In the genomic region with DNA sequence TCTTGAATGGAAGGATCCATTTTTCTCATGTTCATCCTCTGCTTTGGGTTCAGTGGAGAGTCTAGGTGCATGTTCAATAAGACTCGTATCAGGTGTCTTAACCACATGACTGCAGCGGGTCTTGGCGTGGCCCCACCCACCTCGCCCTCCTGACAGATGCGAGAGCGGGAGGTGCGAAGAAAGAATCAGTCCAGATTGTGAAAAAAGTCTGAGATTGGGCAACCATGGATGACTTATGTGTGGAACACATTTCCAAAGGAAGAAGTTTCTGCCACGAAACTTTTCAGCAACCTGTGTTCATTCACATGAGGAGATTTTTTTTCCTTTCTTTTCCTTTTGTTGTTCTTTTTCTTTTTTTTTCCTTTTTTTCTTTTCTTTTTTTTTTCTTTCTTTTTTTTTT, we compare ENCODE assay signal across 25 cellular contexts.
DNase-seq lines count a peak whose midpoint lies in the region; ATAC-seq, FAIRE-seq and TF ChIP-seq lines count a peak whose summit lies in the region.
"Had no signal": no experiment of that assay in that cellular context is flagged by ENCODE, and none has a peak within 500 bp of the region (broad histone marks: within the 10 kb centered on the region; RNA-seq: fewer than 3 reads in every experiment).

No MANE protein-coding gene starts in this region.

- no peaks in the 10 kb centered on the region for H3K9me3 Mint-ChIP-seq in osteocyte (ENCODE audit: unreplicated experiment)
- H3K9me3 Mint-ChIP-seq: CD8-positive, alpha-beta T cell; IgD-negative memory B cell had no signal

- H4K91ac ChIP-seq in IMR-90 (ENCODE audit: insufficient read depth, low read depth, low read length), result no peak overlapping the region

- no peak for TF ChIP-seq RAD21 in IMR-90 (IDR thresholded peaks at IDR 0.05; ENCODE audit: low read length)

- no peak overlapping the region for H3K14ac ChIP-seq in IMR-90 (replicated peaks; ENCODE audit: low read depth, low read length)

- H4K5ac ChIP-seq in IMR-90 (ENCODE audit: low read depth, low read length) (no peak overlapping the region), mesendoderm (ENCODE audit: low read length) (no peak overlapping the region)

- H3K4me2 ChIP-seq in IMR-90 (ENCODE audit: low read depth, low read length) (no peak overlapping the region), mesendoderm (ENCODE audit: low read length) (no peak overlapping the region)

- H3K36me3 ChIP-seq in IMR-90 (ENCODE audit: control insufficient read depth, insufficient read depth, low read length) (peaks cover 18% of the 10 kb centered on the region), bronchial epithelial cell (ENCODE audit: control insufficient read depth, insufficient read depth, low read length) (peaks cover 10% of the 10 kb centered on the region), mesendoderm (ENCODE audit: control insufficient read depth, insufficient read depth, low read length) (peaks cover 9% of the 10 kb centered on the region)

- H3K23ac ChIP-seq in IMR-90 (ENCODE audit: low read depth, low read length), result no peak overlapping the region
- no peak overlapping the region for H3K23ac ChIP-seq in mesendoderm (ENCODE audit: low read length)

- TF ChIP-seq POLR2A in IMR-90 (IDR thresholded peaks at IDR 0.05; ENCODE audit: low read depth, low read length), result no peak

- DNase-seq in NCI-H2171 treated with DMSO at 0.1 percent for 48 hours (lab: John Stamatoyannopoulos, UW), result peak; percentile 15
- no peak for DNase-seq in NCI-H2171 (lab: John Stamatoyannopoulos, UW)
- DNase-seq in IMR-90, result no peak
- DNase-seq in bronchial epithelial cell (ENCODE audit: low read depth), result peak; percentile 10
- no peak for DNase-seq in osteocyte (ENCODE audit: extremely low spot score, unreplicated experiment)
- DNase-seq in mesendoderm, result no peak
- DNase-seq: 8988T; C1 segment of cervical spinal cord; Calu3; CD8-positive, alpha-beta T cell; DMS153; GOT3; HCEC 1CT; NCI-H1048; NCI-H1417 treated with DMSO at 0.1 percent for 48 hours; NCI-H187 treated with DMSO at 0.1 percent for 48 hours; NCI-H226; NCI-H510A treated with DMSO at 0.1 percent for 48 hours; NCI-H774 had no signal

- H2AK5ac ChIP-seq in IMR-90 (ENCODE audit: low read depth, low read length) (peak overlapping the region; percentile 7; the same call in 1 of the 2 replicates), mesendoderm (ENCODE audit: low read length) (no peak overlapping the region)

- no peak for FAIRE-seq in bronchial epithelial cell (lab: Jason Lieb, UNC)
- FAIRE-seq: GM12892 had no signal

- H2BK5ac ChIP-seq in IMR-90 (ENCODE audit: low read depth, low read length, poor library complexity, severe bottlenecking) (no peak overlapping the region), mesendoderm (ENCODE audit: low read length) (no peak overlapping the region)

- no peak overlapping the region for H3K4me3 Mint-ChIP-seq in osteocyte (ENCODE audit: unreplicated experiment)
- H3K4me3 Mint-ChIP-seq: CD8-positive, alpha-beta T cell; IgD-negative memory B cell had no signal

- peaks cover 17% of the 10 kb centered on the region for H3K4me1 Mint-ChIP-seq in osteocyte (ENCODE audit: unreplicated experiment)
- H3K4me1 Mint-ChIP-seq: IgD-negative memory B cell had no signal

- no peaks in the 10 kb centered on the region for H3K27me3 Mint-ChIP-seq in osteocyte (ENCODE audit: unreplicated experiment)
- H3K27me3 Mint-ChIP-seq: IgD-negative memory B cell had no signal

- CTCF ChIA-PET in IMR-90 (lab: Yijun Ruan, JAX), result no interaction called here

- H3K4ac ChIP-seq in IMR-90 (ENCODE audit: low read depth, low read length) (no peak overlapping the region), mesendoderm (ENCODE audit: low read depth, low read length) (no peak overlapping the region)

- H3K4me3 ChIP-seq in IMR-90 (ENCODE audit: insufficient read depth, low read depth, low read length), result no peak overlapping the region
- H3K4me3 ChIP-seq in bronchial epithelial cell (ENCODE audit: low read depth, low read length), result no peak overlapping the region
- H3K4me3 ChIP-seq in mesendoderm (ENCODE audit: low read length), result no peak overlapping the region
- H3K4me3 ChIP-seq: SJSA1 had no signal

- POLR2A ChIA-PET in IMR-90 (lab: Charles Lee; ENCODE audit: unreplicated experiment), result no interaction called here

- no peak for TF ChIP-seq CTCF in IMR-90 (conservative IDR thresholded peaks at IDR 0.05; ENCODE audit: low read depth, low read length)
- TF ChIP-seq CTCF in bronchial epithelial cell (IDR thresholded peaks at IDR 0.05; ENCODE audit: insufficient read depth, low read length, severe bottlenecking), result no peak
- TF ChIP-seq CTCF in osteocyte (IDR thresholded peaks at IDR 0.05), result no peak

- BruUV-seq in IMR-90 (replicated peaks; lab: Mats Ljungman, UMichigan), result no TSS peak

- no peak overlapping the region for H2BK15ac ChIP-seq in IMR-90 (ENCODE audit: low read depth, low read length)
- no peak overlapping the region for H2BK15ac ChIP-seq in mesendoderm (replicated peaks; ENCODE audit: low read depth)

- H3K56ac ChIP-seq in IMR-90 (ENCODE audit: extremely low read depth, insufficient read depth, low read length), result no peak overlapping the region
- H3K56ac ChIP-seq in mesendoderm (ENCODE audit: low read length), result no peak overlapping the region

- H4K20me1 ChIP-seq in IMR-90 (ENCODE audit: insufficient read depth, low read length), result peaks cover 22% of the 10 kb centered on the region

- no peak overlapping the region for H4K8ac ChIP-seq in IMR-90 (ENCODE audit: low read depth in 2 of 2, low read length in 2 of 2)
- H4K8ac ChIP-seq in mesendoderm (ENCODE audit: low read depth, low read length), result no peak overlapping the region

- no peak overlapping the region for H3K9ac ChIP-seq in IMR-90 (ENCODE audit: low read depth, low read length)
- no peak overlapping the region for H3K9ac ChIP-seq in mesendoderm (ENCODE audit: low read length)

- H3K79me1 ChIP-seq in IMR-90 (ENCODE audit: low read depth in 1 of 2, low read length in 2 of 2), result peaks cover 31 to 63% of the 10 kb centered on the region in 2 experiments
- no peaks in the 10 kb centered on the region for H3K79me1 ChIP-seq in mesendoderm (ENCODE audit: low read length)

- in situ Hi-C loops in IMR-90 (cut with MboI; ENCODE audit: low sequenced_read_pairs), result no loop called here

- dilution Hi-C loops in IMR-90 (cut with HindIII; ENCODE audit: low sequenced_read_pairs, unreplicated experiment), result no loop called here

- peak overlapping the region; percentile 23 for H3K27ac Mint-ChIP-seq in osteocyte (ENCODE audit: unreplicated experiment)
- H3K27ac Mint-ChIP-seq: CD8-positive, alpha-beta T cell had no signal

- peaks cover 18% of the 10 kb centered on the region for H3K36me3 Mint-ChIP-seq in osteocyte (ENCODE audit: unreplicated experiment)

- no peaks in the 10 kb centered on the region for H3K9me3 ChIP-seq in IMR-90 (ENCODE audit: control insufficient read depth, insufficient read depth, low read length)
- H3K9me3 ChIP-seq: SJSA1 had no signal

- H3K18ac ChIP-seq in IMR-90 (ENCODE audit: low read depth, low read length), result no peak overlapping the region
- H3K18ac ChIP-seq in mesendoderm (ENCODE audit: low read length), result no peak overlapping the region

- H3K79me2 ChIP-seq in mesendoderm (ENCODE audit: control insufficient read depth, insufficient read depth, low read length), result no peaks in the 10 kb centered on the region

- WGBS in IMR-90 (ENCODE audit: extremely low coverage in 2 of 2, insufficient read length in 1 of 2), 2 experiments, result 95% methylated on average over 5 of the region's 8 CpGs; no CpG with 5 or more reads in 1 of the 2 experiments
- no CpG with 5 or more reads among the region's 8 CpGs for WGBS in mesendoderm (ENCODE audit: extremely low coverage, insufficient coverage, low lambda C conversion rate)

- H2BK120ac ChIP-seq in IMR-90 (ENCODE audit: low read depth, low read length) (no peak overlapping the region), mesendoderm (ENCODE audit: low read depth, low read length) (no peak overlapping the region)

- H2BK20ac ChIP-seq in IMR-90 (ENCODE audit: low read depth, low read length), result no peak overlapping the region

- peak overlapping the region; percentile 33; the same call in 1 of the 2 replicates for H3K27ac ChIP-seq in IMR-90 (ENCODE audit: insufficient read depth, low read length)
- no peak overlapping the region for H3K27ac ChIP-seq in mesendoderm (ENCODE audit: low read depth, low read length)
- H3K27ac ChIP-seq: SJSA1 had no signal

- H3K4me1 ChIP-seq in IMR-90 (ENCODE audit: control insufficient read depth, insufficient read depth, low read length), result peaks cover 19% of the 10 kb centered on the region
- H3K4me1 ChIP-seq in mesendoderm (ENCODE audit: control insufficient read depth, low read depth, low read length), result no peaks in the 10 kb centered on the region

- no peaks in the 10 kb centered on the region for H3K27me3 ChIP-seq in IMR-90 (ENCODE audit: control insufficient read depth, insufficient read depth, low read length)
- no peaks in the 10 kb centered on the region for H3K27me3 ChIP-seq in bronchial epithelial cell (ENCODE audit: control insufficient read depth, insufficient read depth, low read length)
- no peaks in the 10 kb centered on the region for H3K27me3 ChIP-seq in mesendoderm (ENCODE audit: insufficient read depth, low read length, poor library complexity)
- H3K27me3 ChIP-seq: SJSA1 had no signal

- ATAC-seq in IMR-90 (ENCODE audit: low read depth), result no peak
- no peak for ATAC-seq in GM21360 (IDR thresholded peaks at IDR 0.05; ENCODE audit: unreplicated experiment)
- no peak for ATAC-seq in HG03342 (IDR thresholded peaks at IDR 0.05; ENCODE audit: unreplicated experiment)
- ATAC-seq: CD8-positive, alpha-beta T cell; Panc1 had no signal

- peaks cover 15% of the 10 kb centered on the region for H3K9me1 ChIP-seq in IMR-90 (ENCODE audit: insufficient read depth, low read length)

- H2AK9ac ChIP-seq in IMR-90 (replicated peaks; ENCODE audit: low read depth, low read length, poor library complexity), result no peak overlapping the region

- no peak overlapping the region for H2AFZ ChIP-seq in IMR-90 (replicated peaks; ENCODE audit: low read length, poor library complexity)

- intact Hi-C loops in IMR-90 (cut with micrococcal nuclease), result no loop called here

TF ChIP-seq in IMR-90, 13 proteins besides CTCF, POLR2A, EP300 and RAD21:
- peak; percentile 57; the same call in 1 of the 2 replicates for TF ChIP-seq CEBPB (IDR thresholded peaks at IDR 0.05; ENCODE audit: low read depth, low read length)
- TF ChIP-seq FOS (IDR thresholded peaks at IDR 0.05; ENCODE audit: low read depth, low read length), result no peak

Comparison
In these comparisons a context has a peak if more than half of its experiments do, and no peak if none do; other contexts are left out.
1. DNase-seq: peak in NCI-H2171 treated with DMSO at 0.1 percent for 48 hours (single experiment) and bronchial epithelial cell (single experiment); none in NCI-H2171 (single experiment), IMR-90 (single experiment), osteocyte (single experiment) and mesendoderm (single experiment).